ENCODE assay signal across 10 cellular contexts in genomic region chr6:15429146-15430110, GRCh38.
DNase-seq lines count a peak whose midpoint lies in the region; ATAC-seq and TF ChIP-seq lines count a peak whose summit lies in the region.
"Had no signal": no experiment of that assay in that cellular context is flagged by ENCODE, and none has a peak within 500 bp of the region (broad histone marks: within the 10 kb centered on the region; RNA-seq: fewer than 3 reads in every experiment).

No MANE protein-coding gene starts in this region.

- no peak overlapping the region for H3K27ac ChIP-seq in upper lobe of right lung

- no peaks in the 10 kb centered on the region for H3K9me3 ChIP-seq in upper lobe of right lung

- H3K36me3 ChIP-seq in upper lobe of right lung = no peaks in the 10 kb centered on the region

- no peaks in the 10 kb centered on the region for H3K27me3 Mint-ChIP-seq in activated naive CD4-positive, alpha-beta T cell treated with anti-CD3 and anti-CD28 coated beads, Interleukin-2, amount 50 U/mL, for 24 hours
- no peaks in the 10 kb centered on the region for H3K27me3 Mint-ChIP-seq in activated naive CD4-positive, alpha-beta T cell treated with anti-CD3 and anti-CD28 coated beads for 36 hours (ENCODE audit: low read depth)
- H3K27me3 Mint-ChIP-seq in activated T-helper 17 cell treated with anti-CD3 and anti-CD28 coated beads, Interleukin-2, amount 50 U/mL, for 72 hours = no peaks in the 10 kb centered on the region
- H3K27me3 Mint-ChIP-seq: T-helper 17 cell had no signal

- peaks cover 96% of the 10 kb centered on the region for H3K4me1 Mint-ChIP-seq in activated naive CD4-positive, alpha-beta T cell treated with anti-CD3 and anti-CD28 coated beads, Interleukin-2, amount 50 U/mL, for 24 hours
- peaks cover 76% of the 10 kb centered on the region for H3K4me1 Mint-ChIP-seq in activated naive CD4-positive, alpha-beta T cell treated with anti-CD3 and anti-CD28 coated beads for 36 hours (ENCODE audit: low read depth)
- peaks cover 59% of the 10 kb centered on the region for H3K4me1 Mint-ChIP-seq in activated T-helper 17 cell treated with anti-CD3 and anti-CD28 coated beads, Interleukin-2, amount 50 U/mL, for 72 hours

- peaks cover 62% of the 10 kb centered on the region for H3K4me1 ChIP-seq in upper lobe of right lung

- no peak overlapping the region for H3K4me3 ChIP-seq in upper lobe of right lung

- peaks cover 6% of the 10 kb centered on the region for H3K36me3 Mint-ChIP-seq in activated naive CD4-positive, alpha-beta T cell treated with anti-CD3 and anti-CD28 coated beads, Interleukin-2, amount 50 U/mL, for 24 hours
- H3K36me3 Mint-ChIP-seq in activated naive CD4-positive, alpha-beta T cell treated with anti-CD3 and anti-CD28 coated beads for 36 hours (ENCODE audit: low read depth) = peaks cover 11% of the 10 kb centered on the region
- H3K36me3 Mint-ChIP-seq in activated T-helper 17 cell treated with anti-CD3 and anti-CD28 coated beads, Interleukin-2, amount 50 U/mL, for 72 hours (ENCODE audit: low read depth) = peaks cover 81% of the 10 kb centered on the region

- peak; percentile 33 for ATAC-seq in activated T-helper 17 cell treated with anti-CD3 and anti-CD28 coated beads, Interleukin-2, amount 50 U/mL, for 72 hours (replicated peaks)
- ATAC-seq in upper lobe of right lung (peak; percentile 17), GM21723 (IDR thresholded peaks at IDR 0.05; ENCODE audit: unreplicated experiment) (no peak)
- ATAC-seq: T-helper 17 cell had no signal

- no peaks in the 10 kb centered on the region for H3K27me3 ChIP-seq in upper lobe of right lung

- no peaks in the 10 kb centered on the region for H3K9me3 Mint-ChIP-seq in activated naive CD4-positive, alpha-beta T cell treated with anti-CD3 and anti-CD28 coated beads, Interleukin-2, amount 50 U/mL, for 24 hours
- no peaks in the 10 kb centered on the region for H3K9me3 Mint-ChIP-seq in activated naive CD4-positive, alpha-beta T cell treated with anti-CD3 and anti-CD28 coated beads for 36 hours
- no peaks in the 10 kb centered on the region for H3K9me3 Mint-ChIP-seq in activated T-helper 17 cell treated with anti-CD3 and anti-CD28 coated beads, Interleukin-2, amount 50 U/mL, for 72 hours

- no peak overlapping the region for H3K4me3 Mint-ChIP-seq in activated naive CD4-positive, alpha-beta T cell treated with anti-CD3 and anti-CD28 coated beads, Interleukin-2, amount 50 U/mL, for 24 hours
- H3K4me3 Mint-ChIP-seq in activated naive CD4-positive, alpha-beta T cell treated with anti-CD3 and anti-CD28 coated beads for 36 hours = no peak overlapping the region
- no peak overlapping the region for H3K4me3 Mint-ChIP-seq in activated T-helper 17 cell treated with anti-CD3 and anti-CD28 coated beads, Interleukin-2, amount 50 U/mL, for 72 hours
- H3K4me3 Mint-ChIP-seq: T-helper 17 cell had no signal

- CTCF ChIA-PET in activated naive CD4-positive, alpha-beta T cell treated with anti-CD3 and anti-CD28 coated beads for 36 hours (lab: Charles Lee) = interaction anchor here (0.6 to 0.7 kb wide), 2 partner anchors 45 to 103 kb away, joined by 4 to 5 read pairs; no protein-coding TSS in a partner anchor

- DNase-seq in activated naive CD4-positive, alpha-beta T cell treated with anti-CD3 and anti-CD28 coated beads for 36 hours = no peak
- DNase-seq in islet precursor cell (peak; percentile 72), upper lobe of right lung (no peak), iPS-NIHi7 (ENCODE audit: extremely low spot score) (no peak)
- DNase-seq in stimulated activated CD4-positive, alpha-beta T cell treated with anti-CD3 and anti-CD28 coated beads, Interleukin-15, amount 100 ng/mL, for 24 hours = no peak
- DNase-seq: activated naive CD4-positive, alpha-beta T cell treated with Interleukin-2 at 50 U/mL for 16 hours; T-helper 17 cell had no signal

- H3K27ac Mint-ChIP-seq in activated naive CD4-positive, alpha-beta T cell treated with anti-CD3 and anti-CD28 coated beads, Interleukin-2, amount 50 U/mL, for 24 hours = peak overlapping the region; percentile 11
- H3K27ac Mint-ChIP-seq in activated naive CD4-positive, alpha-beta T cell treated with anti-CD3 and anti-CD28 coated beads for 36 hours = no peak overlapping the region
- H3K27ac Mint-ChIP-seq in activated T-helper 17 cell treated with anti-CD3 and anti-CD28 coated beads, Interleukin-2, amount 50 U/mL, for 72 hours = peak overlapping the region; percentile 19
- H3K27ac Mint-ChIP-seq: T-helper 17 cell had no signal

- intact Hi-C loops in activated naive CD4-positive, alpha-beta T cell treated with anti-CD3 and anti-CD28 coated beads for 36 hours (cut with micrococcal nuclease) = loop anchor here (10.0 kb wide), 1 partner anchor 195 kb away; no protein-coding TSS in a partner anchor
- intact Hi-C loops in upper lobe of right lung (cut with DNase I) = no loop called here

- TF ChIP-seq CTCF in upper lobe of right lung (IDR thresholded peaks at IDR 0.05) = no peak
